ENCODE assay signal across 2 cellular contexts in the genomic region with DNA sequence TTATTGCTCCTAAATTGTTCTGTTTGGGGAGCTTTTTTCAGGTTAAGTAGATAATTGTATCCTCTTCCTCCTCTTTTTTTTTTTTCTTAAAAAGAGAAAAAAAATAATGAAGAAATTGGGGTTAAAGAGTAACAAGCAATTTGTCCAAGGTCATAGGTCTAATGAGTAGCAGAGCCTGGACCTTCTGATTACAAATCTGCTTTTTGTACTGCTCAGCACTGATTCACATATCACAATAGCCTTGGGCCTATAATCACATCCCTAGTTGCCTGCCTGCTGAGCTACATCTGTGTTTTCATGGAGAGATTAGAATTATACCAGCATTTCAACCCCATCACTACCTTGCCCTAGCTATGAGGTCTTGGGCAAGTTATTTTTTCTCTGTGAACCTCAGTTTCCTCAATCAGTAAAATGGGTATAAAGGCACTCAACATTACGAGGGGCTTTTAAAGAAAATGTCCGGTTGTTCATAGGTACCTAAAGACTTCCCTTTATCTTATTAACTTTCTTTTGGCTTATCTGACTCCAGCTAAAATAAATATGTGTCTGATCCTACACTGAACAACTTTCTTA.
TF ChIP-seq lines count a peak whose summit lies in the region.

No MANE protein-coding gene starts in this region.

TF ChIP-seq in H1, 55 proteins besides CTCF, POLR2A, EP300 and RAD21 (continued from another document):
- TF ChIP-seq SP4 (IDR thresholded peaks at IDR 0.05; ENCODE audit: low read length): no peak
TF ChIP-seq in H1: peak in this region for 1.

TF ChIP-seq in liver, 16 proteins besides CTCF, POLR2A, EP300 and RAD21 (continued from another document):
- TF ChIP-seq SP1 (IDR thresholded peaks at IDR 0.05) (no peak), RXRA (IDR thresholded peaks at IDR 0.05) (peak; percentile 15 to 35), HNF4G (IDR thresholded peaks at IDR 0.05) (peak; percentile 18), GABPA (IDR thresholded peaks at IDR 0.05 in 1 of 2, conservative IDR thresholded peaks at IDR 0.05 in 1 of 2) (no peak), JUND (IDR thresholded peaks at IDR 0.05) (no peak), EGR1 (IDR thresholded peaks at IDR 0.05; ENCODE audit: low read depth in 2 of 2) (no peak), FOXA2 (IDR thresholded peaks at IDR 0.05) (no peak), YY1 (IDR thresholded peaks at IDR 0.05) (no peak), HNF4A (conservative IDR thresholded peaks at IDR 0.05) (peak; percentile 62 to 71), TAF1 (conservative IDR thresholded peaks at IDR 0.05) (no peak)
- TF ChIP-seq, protein P1, sequence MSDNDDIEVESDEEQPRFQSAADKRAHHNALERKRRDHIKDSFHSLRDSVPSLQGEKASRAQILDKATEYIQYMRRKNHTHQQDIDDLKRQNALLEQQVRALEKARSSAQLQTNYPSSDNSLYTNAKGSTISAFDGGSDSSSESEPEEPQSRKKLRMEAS (IDR thresholded peaks at IDR 0.05): no peak
- TF ChIP-seq, protein P2, sequence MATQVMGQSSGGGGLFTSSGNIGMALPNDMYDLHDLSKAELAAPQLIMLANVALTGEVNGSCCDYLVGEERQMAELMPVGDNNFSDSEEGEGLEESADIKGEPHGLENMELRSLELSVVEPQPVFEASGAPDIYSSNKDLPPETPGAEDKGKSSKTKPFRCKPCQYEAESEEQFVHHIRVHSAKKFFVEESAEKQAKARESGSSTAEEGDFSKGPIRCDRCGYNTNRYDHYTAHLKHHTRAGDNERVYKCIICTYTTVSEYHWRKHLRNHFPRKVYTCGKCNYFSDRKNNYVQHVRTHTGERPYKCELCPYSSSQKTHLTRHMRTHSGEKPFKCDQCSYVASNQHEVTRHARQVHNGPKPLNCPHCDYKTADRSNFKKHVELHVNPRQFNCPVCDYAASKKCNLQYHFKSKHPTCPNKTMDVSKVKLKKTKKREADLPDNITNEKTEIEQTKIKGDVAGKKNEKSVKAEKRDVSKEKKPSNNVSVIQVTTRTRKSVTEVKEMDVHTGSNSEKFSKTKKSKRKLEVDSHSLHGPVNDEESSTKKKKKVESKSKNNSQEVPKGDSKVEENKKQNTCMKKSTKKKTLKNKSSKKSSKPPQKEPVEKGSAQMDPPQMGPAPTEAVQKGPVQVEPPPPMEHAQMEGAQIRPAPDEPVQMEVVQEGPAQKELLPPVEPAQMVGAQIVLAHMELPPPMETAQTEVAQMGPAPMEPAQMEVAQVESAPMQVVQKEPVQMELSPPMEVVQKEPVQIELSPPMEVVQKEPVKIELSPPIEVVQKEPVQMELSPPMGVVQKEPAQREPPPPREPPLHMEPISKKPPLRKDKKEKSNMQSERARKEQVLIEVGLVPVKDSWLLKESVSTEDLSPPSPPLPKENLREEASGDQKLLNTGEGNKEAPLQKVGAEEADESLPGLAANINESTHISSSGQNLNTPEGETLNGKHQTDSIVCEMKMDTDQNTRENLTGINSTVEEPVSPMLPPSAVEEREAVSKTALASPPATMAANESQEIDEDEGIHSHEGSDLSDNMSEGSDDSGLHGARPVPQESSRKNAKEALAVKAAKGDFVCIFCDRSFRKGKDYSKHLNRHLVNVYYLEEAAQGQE (IDR thresholded peaks at IDR 0.05): no peak
- TF ChIP-seq, protein P3, sequence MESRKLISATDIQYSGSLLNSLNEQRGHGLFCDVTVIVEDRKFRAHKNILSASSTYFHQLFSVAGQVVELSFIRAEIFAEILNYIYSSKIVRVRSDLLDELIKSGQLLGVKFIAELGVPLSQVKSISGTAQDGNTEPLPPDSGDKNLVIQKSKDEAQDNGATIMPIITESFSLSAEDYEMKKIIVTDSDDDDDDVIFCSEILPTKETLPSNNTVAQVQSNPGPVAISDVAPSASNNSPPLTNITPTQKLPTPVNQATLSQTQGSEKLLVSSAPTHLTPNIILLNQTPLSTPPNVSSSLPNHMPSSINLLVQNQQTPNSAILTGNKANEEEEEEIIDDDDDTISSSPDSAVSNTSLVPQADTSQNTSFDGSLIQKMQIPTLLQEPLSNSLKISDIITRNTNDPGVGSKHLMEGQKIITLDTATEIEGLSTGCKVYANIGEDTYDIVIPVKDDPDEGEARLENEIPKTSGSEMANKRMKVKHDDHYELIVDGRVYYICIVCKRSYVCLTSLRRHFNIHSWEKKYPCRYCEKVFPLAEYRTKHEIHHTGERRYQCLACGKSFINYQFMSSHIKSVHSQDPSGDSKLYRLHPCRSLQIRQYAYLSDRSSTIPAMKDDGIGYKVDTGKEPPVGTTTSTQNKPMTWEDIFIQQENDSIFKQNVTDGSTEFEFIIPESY (IDR thresholded peaks at IDR 0.05): no peak
- TF ChIP-seq, protein P4, sequence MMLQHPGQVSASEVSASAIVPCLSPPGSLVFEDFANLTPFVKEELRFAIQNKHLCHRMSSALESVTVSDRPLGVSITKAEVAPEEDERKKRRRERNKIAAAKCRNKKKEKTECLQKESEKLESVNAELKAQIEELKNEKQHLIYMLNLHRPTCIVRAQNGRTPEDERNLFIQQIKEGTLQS (IDR thresholded peaks at IDR 0.05): no peak
